ENCODE assay signal across 1 cellular context in genomic region chrX:150902434-150903109, GRCh38.
A peak's percentile ranks its signal among the peaks of the same experiment; 100 is the strongest.
TF ChIP-seq lines count a peak whose summit lies in the region.

No MANE protein-coding gene starts in this region.

TF ChIP-seq in WTC11, 78 proteins besides CTCF, POLR2A, EP300 and RAD21 (continued from another document):
- TF ChIP-seq TCF7 (CRISPR knock-in tag; IDR thresholded peaks at IDR 0.05; ENCODE audit: low read depth): no peak
- TF ChIP-seq CREM (CRISPR knock-in tag; IDR thresholded peaks at IDR 0.05): 0 out of 2 replicates have a peak, but pooled peaks have one; percentile 30
- TF ChIP-seq ZNF138 (CRISPR knock-in tag; conservative IDR thresholded peaks at IDR 0.05): no peak
- TF ChIP-seq, protein P1, sequence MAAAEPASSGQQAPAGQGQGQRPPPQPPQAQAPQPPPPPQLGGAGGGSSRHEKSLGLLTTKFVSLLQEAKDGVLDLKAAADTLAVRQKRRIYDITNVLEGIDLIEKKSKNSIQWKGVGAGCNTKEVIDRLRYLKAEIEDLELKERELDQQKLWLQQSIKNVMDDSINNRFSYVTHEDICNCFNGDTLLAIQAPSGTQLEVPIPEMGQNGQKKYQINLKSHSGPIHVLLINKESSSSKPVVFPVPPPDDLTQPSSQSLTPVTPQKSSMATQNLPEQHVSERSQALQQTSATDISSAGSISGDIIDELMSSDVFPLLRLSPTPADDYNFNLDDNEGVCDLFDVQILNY (CRISPR knock-in tag; IDR thresholded peaks at IDR 0.05): no peak
- peak; percentile 68; the same call in 1 of the 2 replicates for TF ChIP-seq ETV6 (CRISPR knock-in tag; IDR thresholded peaks at IDR 0.05)
- TF ChIP-seq KAT7 (CRISPR knock-in tag; IDR thresholded peaks at IDR 0.05; ENCODE audit: borderline replicate concordance): no peak
- no peak for TF ChIP-seq ZNF121 (CRISPR knock-in tag; IDR thresholded peaks at IDR 0.05)
- TF ChIP-seq, protein P2, sequence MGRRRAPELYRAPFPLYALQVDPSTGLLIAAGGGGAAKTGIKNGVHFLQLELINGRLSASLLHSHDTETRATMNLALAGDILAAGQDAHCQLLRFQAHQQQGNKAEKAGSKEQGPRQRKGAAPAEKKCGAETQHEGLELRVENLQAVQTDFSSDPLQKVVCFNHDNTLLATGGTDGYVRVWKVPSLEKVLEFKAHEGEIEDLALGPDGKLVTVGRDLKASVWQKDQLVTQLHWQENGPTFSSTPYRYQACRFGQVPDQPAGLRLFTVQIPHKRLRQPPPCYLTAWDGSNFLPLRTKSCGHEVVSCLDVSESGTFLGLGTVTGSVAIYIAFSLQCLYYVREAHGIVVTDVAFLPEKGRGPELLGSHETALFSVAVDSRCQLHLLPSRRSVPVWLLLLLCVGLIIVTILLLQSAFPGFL (CRISPR knock-in tag; IDR thresholded peaks at IDR 0.05; ENCODE audit: borderline replicate concordance): no peak
- TF ChIP-seq NFYB (CRISPR knock-in tag; conservative IDR thresholded peaks at IDR 0.05; ENCODE audit: low read depth): no peak
- TF ChIP-seq FOXP1 (CRISPR knock-in tag; IDR thresholded peaks at IDR 0.05; ENCODE audit: borderline replicate concordance): 0 out of 2 replicates have a peak, but pooled peaks have one; percentile 22
- TF ChIP-seq NR3C1 (CRISPR knock-in tag; conservative IDR thresholded peaks at IDR 0.05; ENCODE audit: low read depth): no peak
